ENCODE assay signal across 13 cellular contexts in genomic region chr4:110184124-110184790, GRCh38. TPM values are rescaled to one million over a fixed set of nuclear protein-coding genes. Genes with fewer than 3 reads are reported as not detected.
A peak's percentile ranks its signal among the peaks of the same experiment; 100 is the strongest.
DNase-seq lines count a peak whose midpoint lies in the region; ATAC-seq and TF ChIP-seq lines count a peak whose summit lies in the region.
"Had no signal": no experiment of that assay in that cellular context is flagged by ENCODE, and none has a peak within 500 bp of the region (broad histone marks: within the 10 kb centered on the region; RNA-seq: fewer than 3 reads in every experiment).

No MANE protein-coding gene starts in this region.

- WGBS in smooth muscle cell (ENCODE audit: low lambda C conversion rate), result 60% methylated on average over 4 of the region's 4 CpGs

- H3K9me3 ChIP-seq in smooth muscle cell (replicated peaks; ENCODE audit: low read depth), result no peaks in the 10 kb centered on the region
- H3K9me3 ChIP-seq: Caco-2, ovary had no signal

- H3K4me1 ChIP-seq in foreskin keratinocyte (peaks cover 18% of the 10 kb centered on the region), smooth muscle cell (ENCODE audit: low read depth) (peaks cover 19% of the 10 kb centered on the region)

- no peaks in the 10 kb centered on the region for H3K27me3 ChIP-seq in foreskin keratinocyte
- H3K27me3 ChIP-seq in smooth muscle cell (ENCODE audit: low read depth), result no peaks in the 10 kb centered on the region
- H3K27me3 ChIP-seq: ovary had no signal

- no peaks in the 10 kb centered on the region for H3K36me3 ChIP-seq in smooth muscle cell (ENCODE audit: low read depth)
- H3K36me3 ChIP-seq: ovary had no signal

- H3K4me2 ChIP-seq in smooth muscle cell, result no peak overlapping the region

- no peak overlapping the region for H3K9ac ChIP-seq in smooth muscle cell (ENCODE audit: low read depth)

- H3K79me2 ChIP-seq in smooth muscle cell (ENCODE audit: low read depth), result peaks cover 50% of the 10 kb centered on the region

- no peak overlapping the region for H2AFZ ChIP-seq in smooth muscle cell (ENCODE audit: low read depth)

- H3F3A ChIP-seq in smooth muscle cell (ENCODE audit: low read depth), result no peaks in the 10 kb centered on the region

- peak; percentile 6 to 19 for DNase-seq in AML-193 (lab: John Stamatoyannopoulos, UW)
- DNase-seq in OCI-M1 (lab: John Stamatoyannopoulos, UW), result peak; percentile 47
- DNase-seq in foreskin keratinocyte, result peak in 1 of 2 donors; percentile 43
- no peak for DNase-seq in NCI-H526 treated with DMSO at 0.1 percent for 48 hours (lab: John Stamatoyannopoulos, UW)
- no peak for DNase-seq in smooth muscle cell (lab: John Stamatoyannopoulos, UW; ENCODE audit: unreplicated experiment)
- DNase-seq: Caco-2, cerebellar nuclear complex, hypothalamus, NCI-H1105, ovary had no signal

- no peak overlapping the region for H3K27ac ChIP-seq in foreskin keratinocyte
- H3K27ac ChIP-seq in smooth muscle cell (ENCODE audit: low read depth), result no peak overlapping the region
- H3K27ac ChIP-seq: ovary had no signal

- H4K20me1 ChIP-seq in smooth muscle cell (ENCODE audit: low read depth), result peaks cover 9% of the 10 kb centered on the region

- ATAC-seq in GM21717 (IDR thresholded peaks at IDR 0.05; ENCODE audit: unreplicated experiment) (peak; percentile 66), foreskin keratinocyte (peak; percentile 62), GM18873 (IDR thresholded peaks at IDR 0.05; ENCODE audit: low FRiP score, unreplicated experiment) (no peak), HG03457 (IDR thresholded peaks at IDR 0.05; ENCODE audit: unreplicated experiment) (no peak)

- no peak overlapping the region for H3K4me3 ChIP-seq in smooth muscle cell
- H3K4me3 ChIP-seq: ovary had no signal

- TF ChIP-seq CTCF in foreskin keratinocyte (conservative IDR thresholded peaks at IDR 0.05), result no peak
- TF ChIP-seq CTCF in smooth muscle cell (IDR thresholded peaks at IDR 0.05; ENCODE audit: borderline replicate concordance, insufficient read depth, poor library complexity, severe bottlenecking), result no peak

RNA-seq across cellular contexts. Expression of gene ELOVL6, which starts 14.2 kb away (rescaled TPM):
- total RNA-seq in foreskin keratinocyte (60.6 and 69.4 TPM in 2 replicates), smooth muscle cell (11.6 and 22.0 TPM in 2 replicates)
- polyA plus RNA-seq in foreskin keratinocyte (31.4 and 43.4 TPM in 2 replicates), smooth muscle cell (7.8 and 10.5 TPM in 2 replicates)

Comparison
In these comparisons a context has a peak if more than half of its experiments do, and no peak if none do; other contexts are left out.
1. DNase-seq: peak in AML-193 (2 of 2) and OCI-M1 (single experiment); none in NCI-H526 treated with DMSO at 0.1 percent for 48 hours (single experiment) and smooth muscle cell (single experiment).
2. ATAC-seq: peak in GM21717 (single experiment) and foreskin keratinocyte (single experiment); none in GM18873 (single experiment) and HG03457 (single experiment).